Comparison of ENCODE assay signal across 8 cellular contexts in genomic region chr7:149261321-149261828, GRCh38. TPM values are rescaled to one million over a fixed set of nuclear protein-coding genes. Genes with fewer than 3 reads are reported as not detected.
DNase-seq lines count a peak whose midpoint lies in the region; ATAC-seq and TF ChIP-seq lines count a peak whose summit lies in the region.

No MANE protein-coding gene starts in this region.

- H3K36me3 Mint-ChIP-seq in stimulated activated naive B cell treated with anti-CD40 and anti-IgM and Interleukin-4, amounts not matched to agents 10 μg/mL and 1 μg/mL and 100 μg/mL, for 72 hours, result peaks cover 20 to 25% of the 10 kb centered on the region in 2 donors

- peak overlapping the region; percentile 47 for H3K4me3 ChIP-seq in astrocyte of the cerebellum (ENCODE audit: low read depth, low read length)

- no peaks in the 10 kb centered on the region for H3K27me3 Mint-ChIP-seq in stimulated activated naive B cell treated with anti-CD40 and anti-IgM and Interleukin-4, amounts not matched to agents 10 μg/mL and 1 μg/mL and 100 μg/mL, for 72 hours

- peak; percentile 6 for ATAC-seq in GM18502 (IDR thresholded peaks at IDR 0.05; ENCODE audit: poor library complexity, unreplicated experiment)
- peak; percentile 4 to 9 for ATAC-seq in stimulated activated naive B cell treated with anti-CD40 and anti-IgM and Interleukin-4, amounts not matched to agents 10 μg/mL and 1 μg/mL and 100 μg/mL, for 72 hours (replicated peaks)
- no peak for ATAC-seq in HG02870 (IDR thresholded peaks at IDR 0.05; ENCODE audit: unreplicated experiment)

- H3K4me1 Mint-ChIP-seq in stimulated activated naive B cell treated with anti-CD40 and anti-IgM and Interleukin-4, amounts not matched to agents 10 μg/mL and 1 μg/mL and 100 μg/mL, for 72 hours, result peaks cover 19 to 42% of the 10 kb centered on the region in 2 donors

- DNase-seq in ACHN (peak; percentile 20), LHCN-M2 (ENCODE audit: low read depth) (peak; percentile 67), astrocyte of the cerebellum (ENCODE audit: low read depth) (peak; percentile 26), iris pigment epithelial cell (ENCODE audit: low read depth) (peak; percentile 63)
- DNase-seq in stimulated activated naive B cell treated with anti-CD40 and anti-IgM and Interleukin-4, amounts not matched to agents 10 μg/mL and 1 μg/mL and 100 μg/mL, for 72 hours, result no peak
- DNase-seq in effector CD8-positive, alpha-beta T cell (lab: John Stamatoyannopoulos, UW), result no peak

- H3K4me3 Mint-ChIP-seq in stimulated activated naive B cell treated with anti-CD40 and anti-IgM and Interleukin-4, amounts not matched to agents 10 μg/mL and 1 μg/mL and 100 μg/mL, for 72 hours, result peak overlapping the region; percentile 86 to 91

- no peaks in the 10 kb centered on the region for H3K9me3 Mint-ChIP-seq in stimulated activated naive B cell treated with anti-CD40 and anti-IgM and Interleukin-4, amounts not matched to agents 10 μg/mL and 1 μg/mL and 100 μg/mL, for 72 hours

- peak overlapping the region; percentile 96 for H3K27ac Mint-ChIP-seq in stimulated activated naive B cell treated with anti-CD40 and anti-IgM and Interleukin-4, amounts not matched to agents 10 μg/mL and 1 μg/mL and 100 μg/mL, for 72 hours

- TF ChIP-seq CTCF in astrocyte of the cerebellum (IDR thresholded peaks at IDR 0.05; ENCODE audit: low read depth, low read length, missing control alignments), result no peak

- in situ Hi-C loops in ACHN (cut with HindIII; ENCODE audit: low pct_ligation_motif_present, low pct_unique_long_range_greater_than_20kb, low sequenced_read_pairs), result no loop called here
- in situ Hi-C loops in astrocyte of the cerebellum (cut with HindIII; ENCODE audit: low sequenced_read_pairs), result no loop called here

RNA-seq across cellular contexts. Expression of gene ZNF783, which starts 0.6 kb away (rescaled TPM):
- 16.6 and 17.6 TPM in 2 replicates for total RNA-seq in LHCN-M2 (2014; rRNA removed)
- polyA plus RNA-seq in LHCN-M2 (2012), result 3.9 TPM

RNA-seq across cellular contexts. Expression of gene ZNF212, which starts 21.9 kb away (rescaled TPM):
- 6.6 and 7.9 TPM in 2 replicates for total RNA-seq in LHCN-M2 (2014; rRNA removed)
- 6.0 TPM for polyA plus RNA-seq in LHCN-M2 (2012)

Comparison
In these comparisons a context has a peak if more than half of its experiments do, and no peak if none do; other contexts are left out.
1. DNase-seq: peak in ACHN (single experiment), LHCN-M2 (single experiment), astrocyte of the cerebellum (single experiment) and iris pigment epithelial cell (single experiment); none in stimulated activated naive B cell treated with anti-CD40 and anti-IgM and Interleukin-4, amounts not matched to agents 10 μg/mL and 1 μg/mL and 100 μg/mL, for 72 hours (single experiment) and effector CD8-positive, alpha-beta T cell (single experiment).